ENCODE assay signal across 15 cellular contexts in the genomic region with DNA sequence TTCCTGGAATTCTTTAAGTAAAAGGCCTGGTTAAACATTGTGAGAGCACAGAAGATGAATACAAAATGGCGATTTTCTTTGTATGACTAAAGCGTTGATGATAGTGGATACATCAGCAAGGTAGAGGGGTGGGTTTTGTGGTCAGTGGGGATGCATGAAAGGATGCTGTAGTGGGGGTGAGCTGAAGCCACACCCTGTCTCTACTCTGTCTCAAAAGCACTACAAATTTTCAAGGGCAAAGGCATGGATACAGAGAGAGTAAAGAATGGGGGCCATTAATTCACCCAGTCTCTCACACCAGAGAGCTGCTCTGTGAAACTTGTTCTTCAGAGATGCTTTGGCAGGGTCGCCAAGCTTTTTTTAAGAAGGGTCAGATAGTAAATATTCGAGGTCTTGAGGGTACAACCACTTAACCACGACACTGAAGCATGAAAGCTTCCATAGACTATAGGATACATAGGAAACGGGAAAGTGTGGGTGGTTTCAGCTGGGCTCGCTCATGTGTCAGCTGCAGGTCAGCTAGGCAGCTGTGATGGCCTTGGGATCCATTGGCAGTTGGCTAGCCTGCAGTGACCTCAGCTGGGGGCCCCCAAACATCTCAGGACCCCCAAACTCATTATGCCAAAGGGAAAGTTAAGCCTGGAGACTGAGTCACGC. TPM values are rescaled to one million over a fixed set of nuclear protein-coding genes. Genes with fewer than 3 reads are reported as not detected.
A peak's percentile ranks its signal among the peaks of the same experiment; 100 is the strongest.
DNase-seq lines count a peak whose midpoint lies in the region; ATAC-seq and TF ChIP-seq lines count a peak whose summit lies in the region.
"Had no signal": no experiment of that assay in that cellular context is flagged by ENCODE, and none has a peak within 500 bp of the region (broad histone marks: within the 10 kb centered on the region; RNA-seq: fewer than 3 reads in every experiment).

No MANE protein-coding gene starts in this region.

- no peaks in the 10 kb centered on the region for H4K20me1 ChIP-seq in GM23248 (ENCODE audit: insufficient read depth)

- H3K27me3 ChIP-seq in GM23248 (replicated peaks; ENCODE audit: insufficient read depth), result no peaks in the 10 kb centered on the region
- no peaks in the 10 kb centered on the region for H3K27me3 ChIP-seq in spleen (replicated peaks in 1 of 7)
- H3K27me3 ChIP-seq: cardiac muscle cell had no signal

- intact Hi-C loops in activated CD8-positive, alpha-beta T cell treated with anti-CD3 and anti-CD28 coated beads for 36 hours (cut with micrococcal nuclease), result no loop called here
- intact Hi-C loops in spleen (cut with DNase I; ENCODE audit: low total_unique reads), result no loop called here

- H3K9ac ChIP-seq in GM23248, result peak overlapping the region; percentile 49; the same call in 1 of the 2 replicates

- H3K27ac Mint-ChIP-seq in activated CD8-positive, alpha-beta T cell treated with anti-CD3 and anti-CD28 coated beads for 36 hours, result peak overlapping the region; percentile 63
- H3K27ac Mint-ChIP-seq: GM23338; stimulated activated naive CD8-positive, alpha-beta T cell treated with anti-CD3 and anti-CD28 coated beads, Interleukin-15, Interleukin-2, amounts not matched to agents 100 ng/mL and 50 ng/mL, for 24 hours had no signal

- 96 to 98% methylated on average over 8 of the region's 8 CpGs for WGBS in GM23248 (ENCODE audit: low coverage in 1 of 2, low lambda C conversion rate in 2 of 2, missing lambda C conversion rate in 2 of 2), 2 experiments
- WGBS in spleen, 5 donors, result 77 to 88% (median 79%) methylated on average over 8 of the region's 8 CpGs

- TF ChIP-seq CTCF in activated CD8-positive, alpha-beta T cell treated with anti-CD3 and anti-CD28 coated beads for 36 hours (IDR thresholded peaks at IDR 0.05), result no peak
- TF ChIP-seq CTCF in fibroblast of mammary gland (conservative IDR thresholded peaks at IDR 0.05; ENCODE audit: control insufficient read depth, insufficient read depth, low read depth, low read length) (no peak), spleen (IDR thresholded peaks at IDR 0.05 in 8 of 11, conservative IDR thresholded peaks at IDR 0.05 in 3 of 11) (no peak)

- CTCF ChIA-PET in activated CD8-positive, alpha-beta T cell treated with anti-CD3 and anti-CD28 coated beads for 36 hours (lab: Charles Lee), result interaction anchor here (1.6 to 2.7 kb wide), 3 partner anchors 8 to 34 kb away, joined by 5 to 24 read pairs (median 18); a partner anchor contains a TSS

- H3K9me3 Mint-ChIP-seq in activated CD8-positive, alpha-beta T cell treated with anti-CD3 and anti-CD28 coated beads for 36 hours, result peaks cover 2% of the 10 kb centered on the region
- H3K9me3 Mint-ChIP-seq: stimulated activated naive CD8-positive, alpha-beta T cell treated with anti-CD3 and anti-CD28 coated beads, Interleukin-15, Interleukin-2, amounts not matched to agents 100 ng/mL and 50 ng/mL, for 24 hours had no signal

- H3F3A ChIP-seq in GM23248 (ENCODE audit: insufficient read depth), result peaks cover 21% of the 10 kb centered on the region

- H3K79me2 ChIP-seq in GM23248 (ENCODE audit: insufficient read depth), result no peaks in the 10 kb centered on the region

- POLR2A ChIA-PET in activated CD8-positive, alpha-beta T cell treated with anti-CD3 and anti-CD28 coated beads for 36 hours (lab: Charles Lee), result interaction anchor here (1.2 to 3.2 kb wide), 5 partner anchors 8 to 37 kb away, joined by 3 to 13 read pairs (median 4); a partner anchor contains a TSS

- H3K9me3 ChIP-seq in GM23248 (ENCODE audit: low read depth) (no peaks in the 10 kb centered on the region), spleen (peaks cover 0 to 7% (median 0%) of the 10 kb centered on the region in 8 donors)

- peaks cover 54% of the 10 kb centered on the region for H3K36me3 Mint-ChIP-seq in activated CD8-positive, alpha-beta T cell treated with anti-CD3 and anti-CD28 coated beads for 36 hours (ENCODE audit: low read depth)

- H3K4me1 ChIP-seq in GM23248 (ENCODE audit: insufficient read depth) (peaks cover 25% of the 10 kb centered on the region), spleen (peaks cover 6 to 31% (median 17%) of the 10 kb centered on the region in 6 donors)

- peak overlapping the region; percentile 21 for H3K4me2 ChIP-seq in GM23248 (ENCODE audit: unreplicated experiment)
- H3K4me2 ChIP-seq: GM23338 had no signal

- no peaks in the 10 kb centered on the region for H3K27me3 Mint-ChIP-seq in activated CD8-positive, alpha-beta T cell treated with anti-CD3 and anti-CD28 coated beads for 36 hours
- H3K27me3 Mint-ChIP-seq: stimulated activated naive CD8-positive, alpha-beta T cell treated with anti-CD3 and anti-CD28 coated beads, Interleukin-15, Interleukin-2, amounts not matched to agents 100 ng/mL and 50 ng/mL, for 24 hours had no signal

- no peaks in the 10 kb centered on the region for H3K9me2 ChIP-seq in GM23248 (ENCODE audit: insufficient read depth)

- in situ Hi-C loops in GM23248 (cut with MboI), result no loop called here

- no peak overlapping the region for H3K4me3 ChIP-seq in GM23248
- H3K4me3 ChIP-seq in fibroblast of mammary gland (ENCODE audit: control insufficient read depth, low read depth, low read length), result no peak overlapping the region
- no peak overlapping the region for H3K4me3 ChIP-seq in spleen
- H3K4me3 ChIP-seq: cardiac muscle cell, GM23338 had no signal

- ATAC-seq in activated CD8-positive, alpha-beta T cell treated with anti-CD3 and anti-CD28 coated beads for 36 hours, result peak; percentile 77
- no peak for ATAC-seq in activated CD4-positive, CD25-positive, alpha-beta regulatory T cell treated with anti-CD3 and anti-CD28 coated beads, Interleukin-2, amount 50 U/mL, for 24 hours
- ATAC-seq: GM23338 had no signal

- no peak overlapping the region for H3K4me3 Mint-ChIP-seq in activated CD8-positive, alpha-beta T cell treated with anti-CD3 and anti-CD28 coated beads for 36 hours
- H3K4me3 Mint-ChIP-seq: GM23338; stimulated activated naive CD8-positive, alpha-beta T cell treated with anti-CD3 and anti-CD28 coated beads, Interleukin-15, Interleukin-2, amounts not matched to agents 100 ng/mL and 50 ng/mL, for 24 hours had no signal

- DNase-seq in GM23248 (no peak), fibroblast of mammary gland (ENCODE audit: low read depth) (peak; percentile 39), spleen (no peak), NCI-H1105 (lab: John Stamatoyannopoulos, UW) (no peak), HPDE6-E6E7 (ENCODE audit: extremely low spot score) (no peak), superior temporal gyrus (ENCODE audit: extremely low spot score) (no peak)
- DNase-seq in activated CD8-positive, alpha-beta T cell treated with anti-CD3 and anti-CD28 coated beads for 36 hours, result peak; percentile 33
- DNase-seq: NCI-H1092; NCI-H2227 treated with DMSO at 0.1 percent for 48 hours; posterior cingulate gyrus; stimulated activated CD4-positive, alpha-beta T cell treated with anti-CD3 and anti-CD28 coated beads, Interleukin-4, amount 100 ng/mL, for 1 hour had no signal

- H3K27ac ChIP-seq in GM23248, result peak overlapping the region; percentile 82
- H3K27ac ChIP-seq in spleen, result peak overlapping the region in 6 of 8 donors; percentile 12 to 64 (median 50)
- H3K27ac ChIP-seq: cardiac muscle cell had no signal

- H2AFZ ChIP-seq in GM23248, result no peak overlapping the region
- H2AFZ ChIP-seq: GM23338 had no signal

- peaks cover 15% of the 10 kb centered on the region for H3K4me1 Mint-ChIP-seq in activated CD8-positive, alpha-beta T cell treated with anti-CD3 and anti-CD28 coated beads for 36 hours (ENCODE audit: low read depth)
- H3K4me1 Mint-ChIP-seq: GM23338 had no signal

- H3K36me3 ChIP-seq in GM23248 (ENCODE audit: low read depth) (peaks cover 27% of the 10 kb centered on the region; the same call in 1 of the 2 replicates), spleen (peaks cover 0 to 78% (median 47%) of the 10 kb centered on the region in 6 donors)

- TF ChIP-seq POLR2A in spleen (IDR thresholded peaks at IDR 0.05), result no peak

RNA-seq across cellular contexts. Expression of a gene that starts 8.3 kb away (rescaled TPM):
- 19.0 and 21.5 TPM in 2 replicates for total RNA-seq in GM23248 (2014; rRNA removed; shearing (Covaris generic))
- polyA plus RNA-seq in GM23248 (2016; fragmentation: Nextera tagmentation; extraction: Ambion mirVana) (48.3 and 50.2 TPM in 2 replicates), spleen (10 to 100 TPM; 42.3 to 53.9 (median 49.2) TPM)
- 10 to 100 TPM; 38.6 to 47.0 TPM for total RNA-seq in activated CD8-positive, alpha-beta T cell treated with anti-CD3 and anti-CD28 coated beads for 36 hours
- total RNA-seq in spleen, result 10 to 100 TPM; 26.8 to 52.4 (median 39.0) TPM

RNA-seq across cellular contexts. Expression of a gene that starts 8.8 kb away (rescaled TPM):
- total RNA-seq in GM23248 (2014; rRNA removed; shearing (Covaris generic)), result 38.4 and 49.0 TPM in 2 replicates
- 42.9 and 52.3 TPM in 2 replicates for polyA plus RNA-seq in GM23248 (2016; fragmentation: Nextera tagmentation; extraction: Ambion mirVana)
- 10 to 100 TPM; 32.4 to 33.5 TPM for total RNA-seq in activated CD8-positive, alpha-beta T cell treated with anti-CD3 and anti-CD28 coated beads for 36 hours
- total RNA-seq in spleen, result 100 to 1,000 TPM in 4 of 7 donors, 10 to 100 TPM in 3; 82.5 to 138 (median 126) TPM
- 10 to 100 TPM; 62.1 to 79.6 (median 64.6) TPM for polyA plus RNA-seq in spleen

RNA-seq across cellular contexts. Expression of a gene that starts 21.9 kb away (rescaled TPM):
- 23.2 and 33.9 TPM in 2 replicates for total RNA-seq in GM23248 (2014; rRNA removed; shearing (Covaris generic))
- polyA plus RNA-seq in GM23248 (2016; fragmentation: Nextera tagmentation; extraction: Ambion mirVana), result 20.7 and 23.1 TPM in 2 replicates
- total RNA-seq in activated CD8-positive, alpha-beta T cell treated with anti-CD3 and anti-CD28 coated beads for 36 hours, result 1 to 10 TPM; 8.6 to 9.3 TPM
- 10 to 100 TPM; 10.5 to 26.0 (median 17.1) TPM for total RNA-seq in spleen
- 10 to 100 TPM; 20.7 to 24.6 (median 20.7) TPM for polyA plus RNA-seq in spleen

RNA-seq across cellular contexts. Expression of a gene that starts 37.4 kb away (rescaled TPM):
- 44.3 and 44.6 TPM in 2 replicates for total RNA-seq in GM23248 (2014; rRNA removed; shearing (Covaris generic))
- polyA plus RNA-seq in GM23248 (2016; fragmentation: Nextera tagmentation; extraction: Ambion mirVana) (35.3 and 39.8 TPM in 2 replicates), spleen (10 to 100 TPM; 30.6 to 45.3 (median 31.3) TPM)
- 10 to 100 TPM; 79.1 to 86.3 TPM for total RNA-seq in activated CD8-positive, alpha-beta T cell treated with anti-CD3 and anti-CD28 coated beads for 36 hours
- total RNA-seq in spleen, result 10 to 100 TPM; 33.1 to 61.5 (median 36.4) TPM

RNA-seq across cellular contexts. Expression of a gene that starts 37.6 kb away (rescaled TPM):
- total RNA-seq in GM23248 (2014; rRNA removed; shearing (Covaris generic)), result 229 and 252 TPM in 2 replicates
- polyA plus RNA-seq in GM23248 (2016; fragmentation: Nextera tagmentation; extraction: Ambion mirVana) (160 and 162 TPM in 2 replicates), spleen (10 to 100 TPM; 68.7 to 94.7 (median 83.4) TPM)
- total RNA-seq in activated CD8-positive, alpha-beta T cell treated with anti-CD3 and anti-CD28 coated beads for 36 hours, result 100 to 1,000 TPM; 269 to 270 TPM
- total RNA-seq in spleen, result 100 to 1,000 TPM; 118 to 157 (median 151) TPM

Comparison
In these comparisons a context has a peak if more than half of its experiments do, and no peak if none do; other contexts are left out.
1. DNase-seq: peak in activated CD8-positive, alpha-beta T cell treated with anti-CD3 and anti-CD28 coated beads for 36 hours (single experiment) and fibroblast of mammary gland (single experiment); none in GM23248 (single experiment), spleen (single experiment), NCI-H1105 (single experiment), HPDE6-E6E7 (single experiment) and superior temporal gyrus (single experiment).